7 cellular contexts compared by ENCODE assay signal in genomic region chr14:24425704-24426103, GRCh38. TPM values are rescaled to one million over a fixed set of nuclear protein-coding genes. Genes with fewer than 3 reads are reported as not detected.
A peak's percentile ranks its signal among the peaks of the same experiment; 100 is the strongest.
DNase-seq lines count a peak whose midpoint lies in the region; ATAC-seq and TF ChIP-seq lines count a peak whose summit lies in the region.
"Had no signal": no experiment of that assay in that cellular context is flagged by ENCODE, and none has a peak within 500 bp of the region (broad histone marks: within the 10 kb centered on the region; RNA-seq: fewer than 3 reads in every experiment).

No MANE protein-coding gene starts in this region.

- no peaks in the 10 kb centered on the region for H3K27me3 ChIP-seq in colonic mucosa

- DNase-seq in Right ventricle myocardium superior (no peak), cardiac septum (ENCODE audit: low spot score) (no peak), colonic mucosa (no peak), stromal cell of bone marrow (ENCODE audit: low read depth) (peak; percentile 54), activated gamma-delta T cell treated with Interleukin-2 at 50 U/mL for 16 hours (no peak)

- no peak overlapping the region for H3K9ac ChIP-seq in colonic mucosa (ENCODE audit: low read depth in 2 of 2, low read length in 2 of 2)

- H3K36me3 ChIP-seq in colonic mucosa = no peaks in the 10 kb centered on the region

- no peaks in the 10 kb centered on the region for H3K9me3 ChIP-seq in colonic mucosa

- TF ChIP-seq CTCF in colonic mucosa (IDR thresholded peaks at IDR 0.05) = no peak

- intact Hi-C loops in Right ventricle myocardium superior (cut with DNase I) = no loop called here
- intact Hi-C loops in cardiac septum (cut with DNase I) = no loop called here
- intact Hi-C loops in colonic mucosa (cut with DNase I) = no loop called here

- H3K4me1 ChIP-seq in colonic mucosa = peaks cover 16% of the 10 kb centered on the region

- H3K27ac ChIP-seq in colonic mucosa = peak overlapping the region; percentile 79

- peak; percentile 12 for ATAC-seq in Right ventricle myocardium superior (ENCODE audit: poor library complexity)
- ATAC-seq in GM21786 (IDR thresholded peaks at IDR 0.05; ENCODE audit: unreplicated experiment) = no peak

- no peak overlapping the region for H3K4me3 ChIP-seq in colonic mucosa

RNA-seq across cellular contexts. Expression of gene CBLN3, which starts 3.8 kb away (rescaled TPM):
- total RNA-seq in Right ventricle myocardium superior (0.65 TPM), cardiac septum (1.2 TPM), colonic mucosa (1 to 10 TPM; 1.8 to 2.0 TPM)
- total RNA-seq: Daoy had no signal

RNA-seq across cellular contexts. Expression of gene KHNYN, which starts 4.0 kb away (rescaled TPM):
- total RNA-seq in Right ventricle myocardium superior (22.5 TPM), cardiac septum (23.5 TPM), colonic mucosa (10 to 100 TPM; 82.6 to 90.4 TPM)

RNA-seq across cellular contexts. Expression of gene SDR39U1, which starts 16.9 kb away (rescaled TPM):
- total RNA-seq in Right ventricle myocardium superior = 84.7 TPM
- total RNA-seq in cardiac septum = 58.5 TPM
- 10 to 100 TPM; 32.5 to 40.9 TPM for total RNA-seq in colonic mucosa

RNA-seq across cellular contexts. Expression of gene NYNRIN, which starts 26.9 kb away (rescaled TPM):
- 8.8 TPM for total RNA-seq in Right ventricle myocardium superior
- total RNA-seq in cardiac septum = 5.0 TPM
- 10 to 100 TPM; 13.0 to 26.7 TPM for total RNA-seq in colonic mucosa

RNA-seq across cellular contexts. Expression of gene NFATC4, which starts 57.7 kb away (rescaled TPM):
- total RNA-seq in Right ventricle myocardium superior = 25.6 TPM
- 13.3 TPM for total RNA-seq in cardiac septum
- total RNA-seq in colonic mucosa = 10 to 100 TPM; 11.2 to 24.0 TPM
